In the genomic region with DNA sequence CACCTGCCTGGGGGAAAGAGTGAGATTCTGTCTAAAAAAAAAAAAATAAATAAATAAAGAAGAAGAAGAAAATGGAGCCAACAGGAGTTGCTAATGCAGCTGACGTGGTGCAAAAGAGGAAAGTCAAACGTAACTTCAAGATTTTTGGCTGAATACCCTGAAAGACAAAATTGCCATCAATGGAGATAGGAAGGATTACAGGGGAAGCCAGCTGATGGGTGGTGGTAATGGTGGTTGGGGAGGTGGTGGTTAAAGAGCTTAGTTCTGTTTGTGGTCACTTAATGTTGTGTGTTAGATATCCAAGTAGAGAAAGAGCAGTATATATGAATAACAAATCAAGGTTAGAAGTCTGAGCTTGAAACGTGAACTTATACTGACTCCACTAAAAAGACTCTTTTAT, we compare ENCODE assay signal across 19 cellular contexts.
DNase-seq lines count a peak whose midpoint lies in the region; ATAC-seq, FAIRE-seq and TF ChIP-seq lines count a peak whose summit lies in the region.
"Had no signal": no experiment of that assay in that cellular context is flagged by ENCODE, and none has a peak within 500 bp of the region (broad histone marks: within the 10 kb centered on the region; RNA-seq: fewer than 3 reads in every experiment).

No MANE protein-coding gene starts in this region.

- peaks cover 26% of the 10 kb centered on the region for H3F3A ChIP-seq in DOHH2 (ENCODE audit: control insufficient read depth, insufficient read depth)

- peak overlapping the region; percentile 91 for H3K27ac Mint-ChIP-seq in stimulated activated memory B cell treated with anti-CD40 and anti-IgM and Interleukin-4, amounts not matched to agents 10 μg/mL and 1 μg/mL and 100 μg/mL, for 72 hours
- H3K27ac Mint-ChIP-seq: GM23338 had no signal

- no peak for FAIRE-seq in GM12878 (lab: Jason Lieb, UNC)

- no peak for TF ChIP-seq POLR2A in GM12878 (IDR thresholded peaks at IDR 0.05; ENCODE audit: low read depth, low read length)

- no peak overlapping the region for H3K4me3 Mint-ChIP-seq in stimulated activated memory B cell treated with anti-CD40 and anti-IgM and Interleukin-4, amounts not matched to agents 10 μg/mL and 1 μg/mL and 100 μg/mL, for 72 hours
- H3K4me3 Mint-ChIP-seq: GM23338 had no signal

- peaks cover 21% of the 10 kb centered on the region for H3K9me3 Mint-ChIP-seq in stimulated activated memory B cell treated with anti-CD40 and anti-IgM and Interleukin-4, amounts not matched to agents 10 μg/mL and 1 μg/mL and 100 μg/mL, for 72 hours
- H3K9me3 Mint-ChIP-seq: GM23338 had no signal

- H3K4me2 ChIP-seq in DOHH2 (ENCODE audit: low read length), result peak overlapping the region; percentile 76
- H3K4me2 ChIP-seq in OCI-LY3 (ENCODE audit: low read length), result peak overlapping the region; percentile 75
- H3K4me2 ChIP-seq in GM12878 (ENCODE audit: control insufficient read depth, insufficient read depth), result no peak overlapping the region
- H3K4me2 ChIP-seq: GM23338, SK-N-SH had no signal

- TF ChIP-seq RAD21 in GM12878 (IDR thresholded peaks at IDR 0.05; ENCODE audit: insufficient read depth, low read depth, low read length), result no peak

- H3K9me3 ChIP-seq in DOHH2 (ENCODE audit: control insufficient read depth, insufficient read depth, low read length) (0 out of 2 replicates have a peak, but pooled peaks cover 1% of the 10 kb centered on the region), OCI-LY3 (ENCODE audit: insufficient read depth, low read length) (no peaks in the 10 kb centered on the region), GM12878 (replicated peaks; ENCODE audit: control insufficient read depth, insufficient read depth, low read length) (no peaks in the 10 kb centered on the region; the same call in 1 of the 3 replicates)
- H3K9me3 ChIP-seq: Caco-2, Peyer's patch, SK-N-SH had no signal

- H3K27ac ChIP-seq in DOHH2 (ENCODE audit: low read depth, low read length) (peak overlapping the region; percentile 99), OCI-LY3 (ENCODE audit: low read length) (peak overlapping the region; percentile 98), GM12878 (ENCODE audit: control insufficient read depth, insufficient read depth) (no peak overlapping the region)
- H3K27ac ChIP-seq: HL-60 had no signal

- H3K79me2 ChIP-seq in DOHH2 (ENCODE audit: control insufficient read depth, low read length) (no peaks in the 10 kb centered on the region), OCI-LY3 (ENCODE audit: low read length) (peaks cover 59% of the 10 kb centered on the region), GM12878 (ENCODE audit: control insufficient read depth, insufficient read depth, low read length) (no peaks in the 10 kb centered on the region)

- TF ChIP-seq CTCF in DOHH2 (IDR thresholded peaks at IDR 0.05; ENCODE audit: low read depth, low read length, poor library complexity, severe bottlenecking) (no peak), OCI-LY3 (IDR thresholded peaks at IDR 0.05; ENCODE audit: low read depth, low read length) (no peak), GM12878 (IDR thresholded peaks at IDR 0.05 in 2 of 3, conservative IDR thresholded peaks at IDR 0.05 in 1 of 3; ENCODE audit: control insufficient read depth in 2 of 3, extremely low read depth in 1 of 3, insufficient read depth in 1 of 3, low read depth in 3 of 3, low read length in 3 of 3) (no peak)

- no TSS peak for BruUV-seq in GM12878 (replicated peaks; lab: Mats Ljungman, UMichigan)

- H3K27me3 Mint-ChIP-seq in stimulated activated memory B cell treated with anti-CD40 and anti-IgM and Interleukin-4, amounts not matched to agents 10 μg/mL and 1 μg/mL and 100 μg/mL, for 72 hours, result no peaks in the 10 kb centered on the region

- POLR2A ChIA-PET in GM12878 (lab: Charles Lee), result interaction anchor here (0.6 to 0.7 kb wide), 2 partner anchors 23 to 750 kb away, joined by 3 to 4 read pairs; no protein-coding TSS in a partner anchor

- 65% methylated on average over 3 of the region's 3 CpGs for WGBS in GM12878 (ENCODE audit: insufficient coverage, insufficient replicate concordance, low lambda C conversion rate, missing lambda C conversion rate)

- H2AFZ ChIP-seq in OCI-LY3 (ENCODE audit: low read depth, low read length), result no peak overlapping the region
- no peak overlapping the region for H2AFZ ChIP-seq in GM12878 (ENCODE audit: control insufficient read depth, low read depth, low read length)
- H2AFZ ChIP-seq: GM23338 had no signal

- H3K4me1 Mint-ChIP-seq in stimulated activated memory B cell treated with anti-CD40 and anti-IgM and Interleukin-4, amounts not matched to agents 10 μg/mL and 1 μg/mL and 100 μg/mL, for 72 hours, result peaks cover 68% of the 10 kb centered on the region
- H3K4me1 Mint-ChIP-seq: GM23338 had no signal

- H3K36me3 ChIP-seq in DOHH2 (ENCODE audit: control insufficient read depth, low read length) (peaks cover 18% of the 10 kb centered on the region), OCI-LY3 (replicated peaks; ENCODE audit: low read depth, low read length) (peaks cover 20% of the 10 kb centered on the region), GM12878 (ENCODE audit: control insufficient read depth in 2 of 2, insufficient read depth in 2 of 2, low read length in 1 of 2) (no peaks in the 10 kb centered on the region)
- H3K36me3 ChIP-seq: Peyer's patch had no signal

- intact Hi-C loops in GM12878 (cut with micrococcal nuclease; ENCODE audit: unreplicated experiment), result no loop called here

- H3K4me1 ChIP-seq in DOHH2 (ENCODE audit: control insufficient read depth, low read length), result peaks cover 66% of the 10 kb centered on the region
- peaks cover 72% of the 10 kb centered on the region for H3K4me1 ChIP-seq in OCI-LY3 (ENCODE audit: low read length)
- peaks cover 23% of the 10 kb centered on the region; the same call in 1 of the 2 replicates for H3K4me1 ChIP-seq in GM12878 (ENCODE audit: control insufficient read depth, insufficient read depth, low read length)
- H3K4me1 ChIP-seq: Caco-2, Peyer's patch had no signal

- ATAC-seq in GM12878 (no peak), GM18519 (IDR thresholded peaks at IDR 0.05; ENCODE audit: low FRiP score, unreplicated experiment) (no peak), HG02970 (IDR thresholded peaks at IDR 0.05; ENCODE audit: low FRiP score, unreplicated experiment) (no peak)
- ATAC-seq in stimulated activated memory B cell treated with anti-CD40 and anti-IgM and Interleukin-4, amounts not matched to agents 10 μg/mL and 1 μg/mL and 100 μg/mL, for 72 hours, result no peak
- ATAC-seq: GM23338, HCT116 had no signal

- DNase-seq in GM12878 (ENCODE audit: low read depth, low spot score) (no peak), GM19238 (ENCODE audit: insufficient read length, low spot score) (no peak)
- DNase-seq: Caco-2, DMS153, EL, NCI-H146, NCI-H2081, NCI-H82, Peyer's patch, Right ventricle myocardium superior, SK-N-SH had no signal

- in situ Hi-C loops in GM12878 (cut with MboI), result no loop called here

- H3K9me2 ChIP-seq in DOHH2 (replicated peaks; ENCODE audit: control insufficient read depth, low read length), result no peaks in the 10 kb centered on the region
- H3K9me2 ChIP-seq: SK-N-SH had no signal

- no peak for TF ChIP-seq EP300 in GM12878 (IDR thresholded peaks at IDR 0.05; ENCODE audit: borderline replicate concordance in 1 of 2, control insufficient read depth in 1 of 2, low read depth in 2 of 2, low read length in 2 of 2)

- SMC1A ChIA-PET in GM12878 (lab: Charles Lee; ENCODE audit: uncharacterized antibody, unreplicated experiment), result interaction anchor here (0.8 to 2.3 kb wide), 4 partner anchors 11 to 97 kb away, joined by 3 to 6 read pairs (median 4); no protein-coding TSS in a partner anchor

- CTCF ChIA-PET in GM12878 (lab: Yijun Ruan, JAX), result interaction anchor here (1.7 kb wide), 1 partner anchor 47 kb away, joined by 5 read pairs; no protein-coding TSS in a partner anchor

- H4K20me1 ChIP-seq in DOHH2 (ENCODE audit: control insufficient read depth, insufficient read depth, low read depth, low read length) (no peaks in the 10 kb centered on the region), OCI-LY3 (ENCODE audit: insufficient read depth, low read length) (no peaks in the 10 kb centered on the region), GM12878 (ENCODE audit: control insufficient read depth, insufficient read depth) (no peaks in the 10 kb centered on the region)

- H3K27me3 ChIP-seq in DOHH2 (ENCODE audit: control insufficient read depth, low read length) (no peaks in the 10 kb centered on the region), OCI-LY3 (ENCODE audit: low read depth, low read length) (no peaks in the 10 kb centered on the region), GM12878 (replicated peaks in 1 of 2; ENCODE audit: control insufficient read depth in 2 of 2, insufficient read depth in 2 of 2, low read length in 1 of 2) (no peaks in the 10 kb centered on the region)
- H3K27me3 ChIP-seq: Peyer's patch had no signal

- H3K4me3 ChIP-seq in DOHH2 (ENCODE audit: low read length), result peak overlapping the region; percentile 70
- peak overlapping the region; percentile 8; the same call in 1 of the 2 replicates for H3K4me3 ChIP-seq in OCI-LY3 (ENCODE audit: low read length)
- H3K4me3 ChIP-seq in GM12878, result no peak overlapping the region
- H3K4me3 ChIP-seq: GM23338, Peyer's patch had no signal

- RAD21 ChIA-PET in GM12878 (lab: Charles Lee; ENCODE audit: unreplicated experiment), result no interaction called here

- H3K36me3 Mint-ChIP-seq in stimulated activated memory B cell treated with anti-CD40 and anti-IgM and Interleukin-4, amounts not matched to agents 10 μg/mL and 1 μg/mL and 100 μg/mL, for 72 hours, result peaks cover 42% of the 10 kb centered on the region

- peak overlapping the region; percentile 79 for H3K9ac ChIP-seq in OCI-LY3 (ENCODE audit: low read length)
- H3K9ac ChIP-seq in GM12878 (ENCODE audit: control insufficient read depth, insufficient read depth, low read length), result no peak overlapping the region
- H3K9ac ChIP-seq: SK-N-SH had no signal

TF ChIP-seq in GM12878, 131 proteins besides CTCF, POLR2A, EP300 and RAD21:
- TF ChIP-seq RUNX3 (IDR thresholded peaks at IDR 0.05; ENCODE audit: low read length), result peak; percentile 60
- no peak for TF ChIP-seq ASH2L (IDR thresholded peaks at IDR 0.05; ENCODE audit: borderline replicate concordance, low read depth)
TF ChIP-seq in GM12878: peak in this region for 1.
